Comparison of ENCODE assay signal across 20 cellular contexts in genomic region chr16:63737633-63738032, GRCh38.
DNase-seq lines count a peak whose midpoint lies in the region; FAIRE-seq and TF ChIP-seq lines count a peak whose summit lies in the region.
"Had no signal": no experiment of that assay in that cellular context is flagged by ENCODE, and none has a peak within 500 bp of the region (broad histone marks: within the 10 kb centered on the region; RNA-seq: fewer than 3 reads in every experiment).

No MANE protein-coding gene starts in this region.

- H3K27ac ChIP-seq in astrocyte (ENCODE audit: low read depth, low read length): no peak overlapping the region
- H3K27ac ChIP-seq: BLaER1 treated with 17β-estradiol and CSF1 and Interleukin-3, amounts not matched to agents 10 nM and 100 nM; GM23248 had no signal

- H4K20me1 ChIP-seq in astrocyte (ENCODE audit: insufficient read depth, low read length): no peaks in the 10 kb centered on the region
- H4K20me1 ChIP-seq: BLaER1 treated with 17β-estradiol and CSF1 and Interleukin-3, amounts not matched to agents 10 nM and 100 nM had no signal

- H3K4me3 ChIP-seq in astrocyte (ENCODE audit: insufficient read depth, low read depth, low read length): no peak overlapping the region
- no peak overlapping the region for H3K4me3 ChIP-seq in choroid plexus epithelial cell (ENCODE audit: low read depth, low read length)
- H3K4me3 ChIP-seq: BLaER1 treated with 17β-estradiol and CSF1 and Interleukin-3, amounts not matched to agents 10 nM and 100 nM; GM12878; GM23248; HAP-1 had no signal

- H3K27me3 Mint-ChIP-seq in astrocyte (ENCODE audit: low read depth, unreplicated experiment): no peaks in the 10 kb centered on the region
- no peaks in the 10 kb centered on the region for H3K27me3 Mint-ChIP-seq in activated T-cell treated with anti-CD3 and anti-CD28 coated beads, Interleukin-2, amount 50 U/mL, for 24 hours
- H3K27me3 Mint-ChIP-seq: B cell had no signal

- peak overlapping the region; percentile 0 for H3K27ac Mint-ChIP-seq in astrocyte (ENCODE audit: unreplicated experiment)
- H3K27ac Mint-ChIP-seq in activated T-cell treated with anti-CD3 and anti-CD28 coated beads, Interleukin-2, amount 50 U/mL, for 24 hours: no peak overlapping the region
- H3K27ac Mint-ChIP-seq: B cell; CD8-positive, alpha-beta T cell had no signal

- no peak overlapping the region for H2AFZ ChIP-seq in astrocyte (ENCODE audit: low read depth, low read length)
- H2AFZ ChIP-seq: GM23248 had no signal

- no peaks in the 10 kb centered on the region for H3K36me3 Mint-ChIP-seq in astrocyte (ENCODE audit: low read depth, unreplicated experiment)
- H3K36me3 Mint-ChIP-seq in activated T-cell treated with anti-CD3 and anti-CD28 coated beads, Interleukin-2, amount 50 U/mL, for 24 hours (ENCODE audit: low read depth): no peaks in the 10 kb centered on the region
- H3K36me3 Mint-ChIP-seq: CD8-positive, alpha-beta T cell had no signal

- H3K4me3 Mint-ChIP-seq in astrocyte (ENCODE audit: unreplicated experiment): no peak overlapping the region
- H3K4me3 Mint-ChIP-seq in activated T-cell treated with anti-CD3 and anti-CD28 coated beads, Interleukin-2, amount 50 U/mL, for 24 hours: no peak overlapping the region
- H3K4me3 Mint-ChIP-seq: B cell; CD8-positive, alpha-beta T cell had no signal

- peak overlapping the region; percentile 30 for H3K4me2 ChIP-seq in astrocyte (ENCODE audit: low read length)
- H3K4me2 ChIP-seq: BLaER1 treated with 17β-estradiol and CSF1 and Interleukin-3, amounts not matched to agents 10 nM and 100 nM had no signal

- H3K36me3 ChIP-seq in astrocyte (ENCODE audit: insufficient read depth, low read length): no peaks in the 10 kb centered on the region
- H3K36me3 ChIP-seq: BLaER1 treated with 17β-estradiol and CSF1 and Interleukin-3, amounts not matched to agents 10 nM and 100 nM; HAP-1 had no signal

- FAIRE-seq in astrocyte (lab: Jason Lieb, UNC): no peak
- FAIRE-seq: GM12878, GM19239 had no signal

- no peaks in the 10 kb centered on the region for H3K9me3 Mint-ChIP-seq in astrocyte (ENCODE audit: unreplicated experiment)
- peaks cover 19% of the 10 kb centered on the region for H3K9me3 Mint-ChIP-seq in activated T-cell treated with anti-CD3 and anti-CD28 coated beads, Interleukin-2, amount 50 U/mL, for 24 hours

- peaks cover 8% of the 10 kb centered on the region for H3K4me1 Mint-ChIP-seq in astrocyte (ENCODE audit: low read depth, unreplicated experiment)
- no peaks in the 10 kb centered on the region for H3K4me1 Mint-ChIP-seq in activated T-cell treated with anti-CD3 and anti-CD28 coated beads, Interleukin-2, amount 50 U/mL, for 24 hours (ENCODE audit: low read depth)
- H3K4me1 Mint-ChIP-seq: B cell had no signal

- DNase-seq in NCI-H226: peak; percentile 64
- DNase-seq in astrocyte (ENCODE audit: low read depth): peak; percentile 1
- DNase-seq in choroid plexus epithelial cell (ENCODE audit: low read depth): peak; percentile 15
- peak; percentile 32 for DNase-seq in kidney glomerular epithelial cell (lab: John Stamatoyannopoulos, UW)
- no peak for DNase-seq in activated CD4-positive, alpha-beta T cell treated with anti-CD3 and anti-CD28 coated beads for 1 hour
- no peak for DNase-seq in DMS114 treated with DMSO at 0.1 percent for 48 hours (lab: John Stamatoyannopoulos, UW; ENCODE audit: unreplicated experiment)
- DNase-seq in activated T-cell treated with anti-CD3 and anti-CD28 coated beads, Interleukin-2, amount 50 U/mL, for 24 hours: no peak
- no peak for DNase-seq in A172 (ENCODE audit: low spot score)
- DNase-seq: 8988T; Calu3; CD8-positive, alpha-beta T cell; DMS53; DND-41; EL; GM23248 had no signal

- no peaks in the 10 kb centered on the region for H3K79me2 ChIP-seq in astrocyte (ENCODE audit: insufficient read depth, low read length)

- H3K9me3 ChIP-seq in astrocyte (ENCODE audit: insufficient read depth, low read depth, low read length): no peaks in the 10 kb centered on the region
- H3K9me3 ChIP-seq: BLaER1 treated with 17β-estradiol and CSF1 and Interleukin-3, amounts not matched to agents 10 nM and 100 nM; HAP-1 had no signal

- H3K27me3 ChIP-seq in astrocyte (ENCODE audit: insufficient read depth, low read length): no peaks in the 10 kb centered on the region
- H3K27me3 ChIP-seq: BLaER1 treated with 17β-estradiol and CSF1 and Interleukin-3, amounts not matched to agents 10 nM and 100 nM had no signal

- H3K9ac ChIP-seq in astrocyte (ENCODE audit: low read length): no peak overlapping the region
- H3K9ac ChIP-seq: BLaER1 treated with 17β-estradiol and CSF1 and Interleukin-3, amounts not matched to agents 10 nM and 100 nM; GM23248 had no signal

- H3K4me1 ChIP-seq in astrocyte (ENCODE audit: insufficient read depth, low read length): no peaks in the 10 kb centered on the region
- H3K4me1 ChIP-seq: BLaER1 treated with 17β-estradiol and CSF1 and Interleukin-3, amounts not matched to agents 10 nM and 100 nM; HAP-1 had no signal

- no peak for TF ChIP-seq CTCF in astrocyte (IDR thresholded peaks at IDR 0.05; ENCODE audit: insufficient read depth, low read depth, low read length)
- TF ChIP-seq CTCF in choroid plexus epithelial cell (conservative IDR thresholded peaks at IDR 0.05; ENCODE audit: low read depth, low read length): no peak

Comparison
In these comparisons a context has a peak if more than half of its experiments do, and no peak if none do; other contexts are left out.
1. DNase-seq: peak in NCI-H226 (single experiment), astrocyte (single experiment), choroid plexus epithelial cell (single experiment) and kidney glomerular epithelial cell (single experiment); none in activated CD4-positive, alpha-beta T cell treated with anti-CD3 and anti-CD28 coated beads for 1 hour (single experiment), DMS114 treated with DMSO at 0.1 percent for 48 hours (single experiment), activated T-cell treated with anti-CD3 and anti-CD28 coated beads, Interleukin-2, amount 50 U/mL, for 24 hours (single experiment) and A172 (single experiment).